1 cellular context compared by ENCODE assay signal in genomic region chr14:39454906-39455539, GRCh38.
A peak's percentile ranks its signal among the peaks of the same experiment; 100 is the strongest.
TF ChIP-seq lines count a peak whose summit lies in the region.

No MANE protein-coding gene starts in this region.

TF ChIP-seq in HepG2, 621 proteins besides CTCF, POLR2A, EP300 and RAD21:
- TF ChIP-seq JDP2 (CRISPR knock-in tag; IDR thresholded peaks at IDR 0.05; ENCODE audit: borderline replicate concordance) (no peak), FOXK2 (IDR thresholded peaks at IDR 0.05) (0 out of 2 replicates have a peak, but pooled peaks have one; percentile 25), ATF7 (IDR thresholded peaks at IDR 0.05) (0 out of 2 replicates have a peak, but pooled peaks have one; percentile 11), ATF7 (CRISPR knock-in tag; IDR thresholded peaks at IDR 0.05) (no peak)
